Comparison of ENCODE assay signal across 23 cellular contexts in the genomic region with DNA sequence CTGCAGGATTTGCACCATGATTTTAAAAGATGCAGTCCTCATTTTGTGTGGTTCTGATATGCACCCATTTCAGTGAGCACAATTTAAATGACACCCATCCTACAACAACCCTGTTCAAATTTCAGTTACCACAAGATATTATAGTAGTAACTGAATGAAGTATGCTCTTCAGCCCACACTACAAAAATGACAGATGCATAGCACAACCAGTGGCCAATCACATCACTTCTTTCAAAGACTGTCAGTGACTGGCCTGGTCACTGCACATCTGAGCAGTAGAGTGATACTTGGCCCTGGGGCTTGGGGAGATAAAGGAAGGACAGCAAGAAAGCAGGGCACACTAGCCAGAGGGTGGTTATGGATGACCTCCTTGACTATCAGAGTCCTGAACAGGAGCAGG. TPM values are rescaled to one million over a fixed set of nuclear protein-coding genes. Genes with fewer than 3 reads are reported as not detected.
"Had no signal": no experiment of that assay in that cellular context is flagged by ENCODE, and none has a peak within 500 bp of the region (broad histone marks: within the 10 kb centered on the region; RNA-seq: fewer than 3 reads in every experiment).

No MANE protein-coding gene starts in this region.

- H3K36me3 ChIP-seq: neutrophil, pancreas, right lobe of liver had no signal

- H3K27me3 ChIP-seq: body of pancreas, foreskin keratinocyte, neutrophil, pancreas, right lobe of liver had no signal

- FAIRE-seq: islet of Langerhans, pancreas, small intestine had no signal

- H3K4me3 Mint-ChIP-seq: activated naive CD8-positive, alpha-beta T cell treated with anti-CD3 and anti-CD28 coated beads, Interleukin-2, amount 10 ng/mL, durations not matched to agents 7 days and 5 days; endodermal cell; natural killer cell had no signal

- H3K4me1 ChIP-seq: pancreas, right lobe of liver had no signal

- H3K27ac ChIP-seq: body of pancreas, neutrophil, pancreas, right lobe of liver had no signal

- ATAC-seq: body of pancreas, foreskin keratinocyte, left cardiac atrium, natural killer cell, pancreas, right lobe of liver had no signal

- H3K4me1 Mint-ChIP-seq: endodermal cell, natural killer cell had no signal

- H3K36me3 Mint-ChIP-seq: natural killer cell had no signal

- H3K9me3 ChIP-seq: body of pancreas, neutrophil, pancreas, right lobe of liver had no signal

- H3K27ac Mint-ChIP-seq: activated naive CD8-positive, alpha-beta T cell treated with anti-CD3 and anti-CD28 coated beads, Interleukin-2, amount 10 ng/mL, durations not matched to agents 7 days and 5 days; endodermal cell; natural killer cell had no signal

- H3K4me3 ChIP-seq: body of pancreas, pancreas, right lobe of liver had no signal

- DNase-seq: activated CD4-positive, alpha-beta T cell treated with anti-CD3 and anti-CD28 coated beads, Interleukin-2, amount 50 U/mL, for 1 hour; activated CD8-positive, alpha-beta memory T cell treated with anti-CD3 and anti-CD28 coated beads, Interleukin-2, amount 50 U/mL, for 4 hours; activated gamma-delta T cell treated with Interleukin-2 at 50 U/mL for 16 hours; activated naive CD8-positive, alpha-beta T cell treated with anti-CD3 and anti-CD28 coated beads, Interleukin-2, amount 10 ng/mL, durations not matched to agents 7 days and 5 days; body of pancreas; endodermal cell; foreskin keratinocyte; hippocampal formation; left cardiac atrium; natural killer cell; pancreas; right lobe of liver; small intestine; stimulated activated CD4-positive, alpha-beta T cell treated with anti-CD3 and anti-CD28 coated beads, Interleukin-15, amount 100 ng/mL, for 24 hours; stimulated activated CD4-positive, alpha-beta T cell treated with anti-CD3 and anti-CD28 coated beads, Interleukin-4, amount 100 ng/mL, for 24 hours; stimulated activated naive CD4-positive, alpha-beta T cell; trophoblast cell had no signal

- H3K9me3 Mint-ChIP-seq: natural killer cell had no signal

RNA-seq across cellular contexts. Expression of a gene that starts 19.8 kb away (rescaled TPM):
- total RNA-seq: activated naive CD8-positive, alpha-beta T cell treated with anti-CD3 and anti-CD28 coated beads, Interleukin-2, amount 10 ng/mL, durations not matched to agents 7 days and 5 days; body of pancreas; cardiac septum; endodermal cell; fibroblast of lung; left cardiac atrium; lower leg skin; mesenteric fat pad; natural killer cell; pancreas; right lobe of liver had no signal
- polyA plus RNA-seq: fibroblast of lung, pancreas, small intestine had no signal
